1 cellular context compared by ENCODE assay signal in genomic region chr20:17571967-17572638, GRCh38.
TF ChIP-seq lines count a peak whose summit lies in the region.

No MANE protein-coding gene starts in this region.

TF ChIP-seq in H1, 55 proteins besides CTCF, POLR2A, EP300 and RAD21 (continued from another document):
- no peak for TF ChIP-seq SP4 (IDR thresholded peaks at IDR 0.05; ENCODE audit: low read length)
- no peak for TF ChIP-seq CREB1 (IDR thresholded peaks at IDR 0.05)
